Comparison of ENCODE assay signal across 10 cellular contexts in the genomic region with DNA sequence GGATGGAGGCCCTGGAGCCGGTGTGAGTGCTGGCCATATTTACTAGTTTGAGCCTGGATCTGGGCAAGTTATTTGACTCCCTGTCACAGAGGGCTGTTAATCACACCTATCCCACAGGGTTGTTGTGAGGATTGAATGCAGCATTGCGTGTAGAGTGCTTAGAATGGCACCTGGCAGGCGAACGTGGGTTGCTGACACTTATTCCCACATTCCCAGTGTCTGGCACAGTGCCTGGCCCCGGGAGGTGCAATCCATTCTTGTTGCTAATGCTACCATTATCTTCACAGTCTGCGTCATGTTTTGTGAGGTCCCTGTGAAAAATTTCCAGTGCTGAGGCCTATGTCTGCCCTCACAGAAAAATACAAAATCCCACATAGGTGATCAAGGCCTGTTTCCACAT.
DNase-seq lines count a peak whose midpoint lies in the region; TF ChIP-seq lines count a peak whose summit lies in the region.
"Had no signal": no experiment of that assay in that cellular context is flagged by ENCODE, and none has a peak within 500 bp of the region (broad histone marks: within the 10 kb centered on the region; RNA-seq: fewer than 3 reads in every experiment).

No MANE protein-coding gene starts in this region.

- no peaks in the 10 kb centered on the region for H3K36me3 Mint-ChIP-seq in CD14-positive monocyte

- H3K4me1 Mint-ChIP-seq in CD14-positive monocyte, result peaks cover 6% of the 10 kb centered on the region

- H3K27me3 Mint-ChIP-seq in CD14-positive monocyte (ENCODE audit: low read depth in 3 of 3), result no peaks in the 10 kb centered on the region

- in situ Hi-C loops in brain microvascular endothelial cell (cut with HindIII; ENCODE audit: low pct_ligation_motif_present, low sequenced_read_pairs), result no loop called here

- H3K9me3 Mint-ChIP-seq in CD14-positive monocyte, result no peaks in the 10 kb centered on the region

- H3K4me3 ChIP-seq in brain microvascular endothelial cell (ENCODE audit: low read depth, low read length), result no peak overlapping the region

- TF ChIP-seq CTCF in brain microvascular endothelial cell (IDR thresholded peaks at IDR 0.05; ENCODE audit: low read depth, low read length, missing control alignments) (no peak), CD14-positive monocyte (IDR thresholded peaks at IDR 0.05) (no peak)

- no peaks in the 10 kb centered on the region for H3K36me3 ChIP-seq in brain microvascular endothelial cell (replicated peaks)

- H3K27ac Mint-ChIP-seq in CD14-positive monocyte, result no peak overlapping the region

- intact Hi-C loops in CD14-positive monocyte (cut with micrococcal nuclease), result no loop called here

- H3K27me3 ChIP-seq in brain microvascular endothelial cell (replicated peaks), result no peaks in the 10 kb centered on the region

- H3K4me3 Mint-ChIP-seq in CD14-positive monocyte, result no peak overlapping the region

- H3K27ac ChIP-seq in brain microvascular endothelial cell, result peak overlapping the region; percentile 85

- DNase-seq in AG08395 (ENCODE audit: low spot score) (peak; percentile 18), NCI-H1092 treated with DMSO at 0.1 percent for 48 hours (lab: John Stamatoyannopoulos, UW) (peak; percentile 83), brain microvascular endothelial cell (peak; percentile 98), left kidney (ENCODE audit: low read depth, low spot score) (peak; percentile 35), DMS114 treated with DMSO at 0.1 percent for 48 hours (lab: John Stamatoyannopoulos, UW; ENCODE audit: unreplicated experiment) (no peak), NCI-H2196 (lab: John Stamatoyannopoulos, UW; ENCODE audit: unreplicated experiment) (no peak), islet precursor cell (no peak), CD14-positive monocyte (ENCODE audit: low spot score) (no peak)
- DNase-seq: NCI-H524, small intestine had no signal

Comparison
In these comparisons a context has a peak if more than half of its experiments do, and no peak if none do; other contexts are left out.
1. DNase-seq: peak in AG08395 (single experiment), NCI-H1092 treated with DMSO at 0.1 percent for 48 hours (single experiment), brain microvascular endothelial cell (single experiment) and left kidney (single experiment); none in DMS114 treated with DMSO at 0.1 percent for 48 hours (single experiment), NCI-H2196 (single experiment), islet precursor cell (single experiment) and CD14-positive monocyte (single experiment).